Comparison of ENCODE assay signal across 8 cellular contexts in genomic region chr9:91162784-91163440, GRCh38.
DNase-seq lines count a peak whose midpoint lies in the region; ATAC-seq and TF ChIP-seq lines count a peak whose summit lies in the region.

No MANE protein-coding gene starts in this region.

- peak overlapping the region; percentile 19 to 70 for H3K27ac ChIP-seq in left lung
- peak overlapping the region in 3 of 4 donors; percentile 35 to 40 (median 37) for H3K27ac ChIP-seq in upper lobe of left lung

- H3K36me3 ChIP-seq in left lung = no peaks in the 10 kb centered on the region
- H3K36me3 ChIP-seq in upper lobe of left lung = no peaks in the 10 kb centered on the region

- TF ChIP-seq POLR2A in upper lobe of left lung (IDR thresholded peaks at IDR 0.05) = peak in 1 of 4 donors; percentile 22

- no peaks in the 10 kb centered on the region for H3K27me3 Mint-ChIP-seq in activated naive CD8-positive, alpha-beta T cell treated with anti-CD3 and anti-CD28 coated beads, Interleukin-2, amount 10 ng/mL, durations not matched to agents 7 days and 5 days

- peak; percentile 61 for DNase-seq in GM13977 (ENCODE audit: low spot score)
- peak; percentile 79 for DNase-seq in M059J (ENCODE audit: low read depth)
- peak; percentile 76 for DNase-seq in activated naive CD8-positive, alpha-beta T cell treated with anti-CD3 and anti-CD28 coated beads, Interleukin-2, amount 10 ng/mL, durations not matched to agents 7 days and 5 days
- peak; percentile 86 to 92 for DNase-seq in left lung
- DNase-seq in upper lobe of left lung = peak in 1 of 2 donors; percentile 84
- DNase-seq in NCI-H1417 treated with DMSO at 0.1 percent for 48 hours (lab: John Stamatoyannopoulos, UW) = no peak
- no peak for DNase-seq in NCI-H1436 (lab: John Stamatoyannopoulos, UW)

- in situ Hi-C loops in GM13977 (cut with MboI; ENCODE audit: low pct_unique_long_range_greater_than_20kb, low sequenced_read_pairs, unreplicated experiment) = no loop called here

- ATAC-seq in GM21717 (IDR thresholded peaks at IDR 0.05; ENCODE audit: unreplicated experiment) (peak; percentile 76), left lung (peak; percentile 43), upper lobe of left lung (ENCODE audit: low FRiP score in 2 of 2) (peak; percentile 39 to 45)
- ATAC-seq in activated naive CD8-positive, alpha-beta T cell treated with anti-CD3 and anti-CD28 coated beads, Interleukin-2, amount 10 ng/mL, durations not matched to agents 7 days and 5 days (ENCODE audit: low read depth) = peak; percentile 42

- H3K27me3 ChIP-seq in left lung = no peaks in the 10 kb centered on the region
- H3K27me3 ChIP-seq in upper lobe of left lung = no peaks in the 10 kb centered on the region

- TF ChIP-seq CTCF in GM13977 (IDR thresholded peaks at IDR 0.05; ENCODE audit: extremely low read depth, insufficient read depth, missing control alignments) (no peak), left lung (IDR thresholded peaks at IDR 0.05) (no peak), upper lobe of left lung (IDR thresholded peaks at IDR 0.05) (no peak)

- no peak overlapping the region for H3K4me3 ChIP-seq in left lung
- peak overlapping the region in 1 of 4 donors; percentile 5 for H3K4me3 ChIP-seq in upper lobe of left lung

- no peaks in the 10 kb centered on the region for H3K9me3 ChIP-seq in left lung
- H3K9me3 ChIP-seq in upper lobe of left lung = no peaks in the 10 kb centered on the region

- H3K4me1 ChIP-seq in left lung = peaks cover 18 to 47% of the 10 kb centered on the region in 2 donors
- peaks cover 12 to 43% (median 38%) of the 10 kb centered on the region in 4 donors for H3K4me1 ChIP-seq in upper lobe of left lung

- intact Hi-C loops in left lung (cut with DNase I) = no loop called here

- TF ChIP-seq EP300 in upper lobe of left lung (IDR thresholded peaks at IDR 0.05) = peak in 1 of 4 donors; percentile 21

- H3K27ac Mint-ChIP-seq in activated naive CD8-positive, alpha-beta T cell treated with anti-CD3 and anti-CD28 coated beads, Interleukin-2, amount 10 ng/mL, durations not matched to agents 7 days and 5 days = peak overlapping the region; percentile 90

- peaks cover under 1% of the 10 kb centered on the region for H3K9me3 Mint-ChIP-seq in activated naive CD8-positive, alpha-beta T cell treated with anti-CD3 and anti-CD28 coated beads, Interleukin-2, amount 10 ng/mL, durations not matched to agents 7 days and 5 days

- peak overlapping the region; percentile 74 for H3K4me3 Mint-ChIP-seq in activated naive CD8-positive, alpha-beta T cell treated with anti-CD3 and anti-CD28 coated beads, Interleukin-2, amount 10 ng/mL, durations not matched to agents 7 days and 5 days

- H3K36me3 Mint-ChIP-seq in activated naive CD8-positive, alpha-beta T cell treated with anti-CD3 and anti-CD28 coated beads, Interleukin-2, amount 10 ng/mL, durations not matched to agents 7 days and 5 days = peaks cover 6% of the 10 kb centered on the region

- WGBS in upper lobe of left lung, 2 donors = 45 to 46% methylated on average over 9 to 16 of the region's 16 CpGs

- H3K4me1 Mint-ChIP-seq in activated naive CD8-positive, alpha-beta T cell treated with anti-CD3 and anti-CD28 coated beads, Interleukin-2, amount 10 ng/mL, durations not matched to agents 7 days and 5 days = peaks cover 56% of the 10 kb centered on the region

- POLR2A ChIA-PET in activated naive CD8-positive, alpha-beta T cell treated with anti-CD3 and anti-CD28 coated beads, Interleukin-2, amount 10 ng/mL, durations not matched to agents 7 days and 5 days (lab: Charles Lee) = interaction anchor here (0.6 to 4.3 kb wide), 7 partner anchors 11 to 125 kb away, joined by 3 to 56 read pairs (median 15); no protein-coding TSS in a partner anchor

Comparison
In these comparisons a context has a peak if more than half of its experiments do, and no peak if none do; other contexts are left out.
1. DNase-seq: peak in GM13977 (single experiment), M059J (single experiment), activated naive CD8-positive, alpha-beta T cell treated with anti-CD3 and anti-CD28 coated beads, Interleukin-2, amount 10 ng/mL, durations not matched to agents 7 days and 5 days (single experiment) and left lung (2 of 2); none in NCI-H1417 treated with DMSO at 0.1 percent for 48 hours (single experiment) and NCI-H1436 (single experiment).
2. Peak in every context shown above with its lines, with median percentiles within 50 percentile points of each other: ATAC-seq.